7 cellular contexts compared by ENCODE assay signal in the genomic region with DNA sequence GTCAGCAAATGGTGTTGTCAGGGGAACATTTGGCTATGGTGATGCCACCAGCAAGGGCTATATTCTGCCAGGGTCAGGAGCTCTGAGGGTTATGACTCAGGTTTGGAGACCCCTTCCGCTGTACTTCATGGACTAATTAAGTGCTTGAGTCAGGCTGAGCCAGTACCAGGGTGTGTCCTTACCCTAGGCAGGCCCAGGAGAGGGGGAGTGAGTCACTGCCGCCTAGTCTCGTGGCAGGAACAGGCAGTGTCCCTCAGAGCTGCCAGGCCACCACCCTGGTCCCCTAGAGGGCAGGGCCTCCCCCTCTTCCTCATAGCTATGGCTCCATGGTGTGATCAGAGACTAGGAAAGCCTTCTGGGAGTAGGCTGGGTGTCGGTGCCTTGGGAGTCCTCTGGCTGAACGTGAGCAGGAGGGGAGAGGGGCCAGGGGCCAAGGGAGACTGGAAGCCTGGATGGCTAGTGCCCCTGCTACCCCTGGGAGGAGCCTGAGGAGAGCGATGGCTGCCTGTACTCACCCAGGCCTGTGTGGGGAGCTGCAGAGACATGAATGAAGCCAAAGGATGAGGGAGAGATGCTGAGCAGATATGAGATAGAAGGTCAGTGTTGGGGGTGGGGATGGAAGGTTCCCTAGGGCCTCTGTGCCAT. TPM values are rescaled to one million over a fixed set of nuclear protein-coding genes. Genes with fewer than 3 reads are reported as not detected.
A peak's percentile ranks its signal among the peaks of the same experiment; 100 is the strongest.
DNase-seq lines count a peak whose midpoint lies in the region; ATAC-seq and TF ChIP-seq lines count a peak whose summit lies in the region.
"Had no signal": no experiment of that assay in that cellular context is flagged by ENCODE, and none has a peak within 500 bp of the region (broad histone marks: within the 10 kb centered on the region; RNA-seq: fewer than 3 reads in every experiment).

No MANE protein-coding gene starts in this region.

- peak overlapping the region; percentile 62 for H3K27ac ChIP-seq in mammary epithelial cell (ENCODE audit: insufficient read depth, low read depth, low read length)
- no peak overlapping the region for H3K27ac ChIP-seq in parathyroid adenoma

- DNase-seq in AG20443 (ENCODE audit: low spot score) (peak; percentile 79), mammary epithelial cell (peak; percentile 91)

- H4K20me1 ChIP-seq in mammary epithelial cell (ENCODE audit: insufficient read depth, low read length): no peaks in the 10 kb centered on the region

- H3K36me3 ChIP-seq in mammary epithelial cell (ENCODE audit: insufficient read depth, low read length) (no peaks in the 10 kb centered on the region), parathyroid adenoma (ENCODE audit: control insufficient read depth, insufficient read depth, low read length) (no peaks in the 10 kb centered on the region)

- peak; percentile 23; the same call in 1 of the 2 replicates for TF ChIP-seq RAD21 in Ishikawa (IDR thresholded peaks at IDR 0.05; ENCODE audit: low read depth)

- peak; percentile 55 to 59 for TF ChIP-seq CTCF in mammary epithelial cell (conservative IDR thresholded peaks at IDR 0.05 in 1 of 2, IDR thresholded peaks at IDR 0.05 in 1 of 2; ENCODE audit: extremely low read depth in 1 of 2, insufficient read depth in 1 of 2, low read depth in 1 of 2, low read length in 2 of 2)
- TF ChIP-seq CTCF in parathyroid adenoma (IDR thresholded peaks at IDR 0.05): peak; percentile 20

- H3K9ac ChIP-seq in mammary epithelial cell (ENCODE audit: insufficient read depth, low read length): no peak overlapping the region
- H3K9ac ChIP-seq in parathyroid adenoma: no peak overlapping the region

- 16% methylated on average over 3 of the region's 6 CpGs for WGBS in mammary epithelial cell (ENCODE audit: low coverage, missing lambda C conversion rate)

- H2AFZ ChIP-seq in mammary epithelial cell (ENCODE audit: low read depth, low read length) (peak overlapping the region; percentile 60), parathyroid adenoma (no peak overlapping the region)

- H3K4me2 ChIP-seq in mammary epithelial cell (ENCODE audit: insufficient read depth, low read depth, low read length) (peak overlapping the region; percentile 70), parathyroid adenoma (ENCODE audit: low read length) (no peak overlapping the region)

- H3K9me3 ChIP-seq in mammary epithelial cell (replicated peaks; ENCODE audit: insufficient read depth, low read length) (no peaks in the 10 kb centered on the region), parathyroid adenoma (ENCODE audit: control insufficient read depth, low read length) (no peaks in the 10 kb centered on the region)

- no peaks in the 10 kb centered on the region for H3K27me3 ChIP-seq in mammary epithelial cell (ENCODE audit: insufficient read depth, low read length)
- no peaks in the 10 kb centered on the region for H3K27me3 ChIP-seq in parathyroid adenoma (ENCODE audit: control insufficient read depth, insufficient read depth, low read length)

- in situ Hi-C loops in mammary epithelial cell (cut with MboI; ENCODE audit: low sequenced_read_pairs in 2 of 2): no loop called here

- intact Hi-C loops in mammary epithelial cell (cut with micrococcal nuclease): loop anchor here (1.0 kb wide), 1 partner anchor 25 kb away; no protein-coding TSS in a partner anchor

- H3K4me3 ChIP-seq in mammary epithelial cell (replicated peaks in 1 of 3; ENCODE audit: insufficient read depth in 1 of 3, low read depth in 2 of 3, low read length in 3 of 3) (peak overlapping the region in 1 of 3 experiments; percentile 4), parathyroid adenoma (ENCODE audit: low read depth, low read length) (no peak overlapping the region)

- dilution Hi-C loops in mammary epithelial cell (cut with HindIII; ENCODE audit: low sequenced_read_pairs): no loop called here

- BruUV-seq in mammary epithelial cell (replicated peaks; lab: Mats Ljungman, UMichigan): no TSS peak

- H3K4me1 ChIP-seq in mammary epithelial cell (ENCODE audit: insufficient read depth, low read length) (peaks cover 100% of the 10 kb centered on the region), parathyroid adenoma (peaks cover 38% of the 10 kb centered on the region)

- TF ChIP-seq EP300 in Ishikawa (IDR thresholded peaks at IDR 0.05; ENCODE audit: borderline replicate concordance): no peak

- peaks cover 100% of the 10 kb centered on the region for H3K79me2 ChIP-seq in mammary epithelial cell (ENCODE audit: insufficient read depth, low read length)
- peaks cover 47% of the 10 kb centered on the region for H3K79me2 ChIP-seq in parathyroid adenoma

- CTCF ChIA-PET in mammary epithelial cell (lab: Charles Lee; ENCODE audit: low non-redundant PET): interaction anchor here (0.6 to 1.0 kb wide), 5 partner anchors 26 to 872 kb away, joined by 3 to 9 read pairs (median 3); a partner anchor contains a TSS

- no peak for ATAC-seq in GM21576 (IDR thresholded peaks at IDR 0.05; ENCODE audit: unreplicated experiment)
- ATAC-seq in GM18909 (IDR thresholded peaks at IDR 0.05; ENCODE audit: poor library complexity, unreplicated experiment): no peak

TF ChIP-seq in Ishikawa, 13 proteins besides CTCF, POLR2A, EP300 and RAD21:
- TF ChIP-seq ZBTB7A (IDR thresholded peaks at IDR 0.05; ENCODE audit: low read depth) (no peak), CEBPB (IDR thresholded peaks at IDR 0.05) (no peak), TCF12 (IDR thresholded peaks at IDR 0.05; ENCODE audit: low read depth) (no peak), YY1 (IDR thresholded peaks at IDR 0.05; ENCODE audit: low read depth) (no peak)
- TF ChIP-seq, protein P1, sequence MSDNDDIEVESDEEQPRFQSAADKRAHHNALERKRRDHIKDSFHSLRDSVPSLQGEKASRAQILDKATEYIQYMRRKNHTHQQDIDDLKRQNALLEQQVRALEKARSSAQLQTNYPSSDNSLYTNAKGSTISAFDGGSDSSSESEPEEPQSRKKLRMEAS (IDR thresholded peaks at IDR 0.05): no peak
- TF ChIP-seq, protein P2, sequence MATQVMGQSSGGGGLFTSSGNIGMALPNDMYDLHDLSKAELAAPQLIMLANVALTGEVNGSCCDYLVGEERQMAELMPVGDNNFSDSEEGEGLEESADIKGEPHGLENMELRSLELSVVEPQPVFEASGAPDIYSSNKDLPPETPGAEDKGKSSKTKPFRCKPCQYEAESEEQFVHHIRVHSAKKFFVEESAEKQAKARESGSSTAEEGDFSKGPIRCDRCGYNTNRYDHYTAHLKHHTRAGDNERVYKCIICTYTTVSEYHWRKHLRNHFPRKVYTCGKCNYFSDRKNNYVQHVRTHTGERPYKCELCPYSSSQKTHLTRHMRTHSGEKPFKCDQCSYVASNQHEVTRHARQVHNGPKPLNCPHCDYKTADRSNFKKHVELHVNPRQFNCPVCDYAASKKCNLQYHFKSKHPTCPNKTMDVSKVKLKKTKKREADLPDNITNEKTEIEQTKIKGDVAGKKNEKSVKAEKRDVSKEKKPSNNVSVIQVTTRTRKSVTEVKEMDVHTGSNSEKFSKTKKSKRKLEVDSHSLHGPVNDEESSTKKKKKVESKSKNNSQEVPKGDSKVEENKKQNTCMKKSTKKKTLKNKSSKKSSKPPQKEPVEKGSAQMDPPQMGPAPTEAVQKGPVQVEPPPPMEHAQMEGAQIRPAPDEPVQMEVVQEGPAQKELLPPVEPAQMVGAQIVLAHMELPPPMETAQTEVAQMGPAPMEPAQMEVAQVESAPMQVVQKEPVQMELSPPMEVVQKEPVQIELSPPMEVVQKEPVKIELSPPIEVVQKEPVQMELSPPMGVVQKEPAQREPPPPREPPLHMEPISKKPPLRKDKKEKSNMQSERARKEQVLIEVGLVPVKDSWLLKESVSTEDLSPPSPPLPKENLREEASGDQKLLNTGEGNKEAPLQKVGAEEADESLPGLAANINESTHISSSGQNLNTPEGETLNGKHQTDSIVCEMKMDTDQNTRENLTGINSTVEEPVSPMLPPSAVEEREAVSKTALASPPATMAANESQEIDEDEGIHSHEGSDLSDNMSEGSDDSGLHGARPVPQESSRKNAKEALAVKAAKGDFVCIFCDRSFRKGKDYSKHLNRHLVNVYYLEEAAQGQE (IDR thresholded peaks at IDR 0.05; ENCODE audit: low read depth): no peak
TF ChIP-seq in Ishikawa: peak in this region for 0.

RNA-seq across cellular contexts. Expression of a gene that starts 10.6 kb away (rescaled TPM):
- 100 to 1,000 TPM in 1 of 2 donors, 10 to 100 TPM in 1; 94.9 to 138 TPM for total RNA-seq in mammary epithelial cell
- 259 TPM for polyA plus RNA-seq in mammary epithelial cell
- 258 TPM for polyA minus RNA-seq in mammary epithelial cell

RNA-seq across cellular contexts. Expression of a gene that starts 16.0 kb away (rescaled TPM):
- 1 to 10 TPM; 1.8 to 2.8 TPM for total RNA-seq in mammary epithelial cell
- 3.6 TPM for polyA plus RNA-seq in mammary epithelial cell
- polyA minus RNA-seq in mammary epithelial cell: 8.8 TPM

RNA-seq across cellular contexts. Expression of a gene that starts 47.2 kb away (rescaled TPM):
- total RNA-seq in mammary epithelial cell: under 1 TPM; 0.17 to 0.38 TPM
- 0.08 TPM for polyA plus RNA-seq in mammary epithelial cell
- not detected for polyA minus RNA-seq in mammary epithelial cell
- polyA plus RNA-seq: IgD-negative memory B cell had no signal

RNA-seq across cellular contexts. Expression of a gene that starts 58.2 kb away (rescaled TPM):
- 10 to 100 TPM; 14.2 to 23.1 TPM for total RNA-seq in mammary epithelial cell
- 15.4 TPM for polyA plus RNA-seq in mammary epithelial cell
- 8.5 TPM for polyA minus RNA-seq in mammary epithelial cell

RNA-seq across cellular contexts. Expression of a gene that starts 60.0 kb away (rescaled TPM):
- total RNA-seq in mammary epithelial cell: 1 to 10 TPM in 1 of 2 donors, under 1 TPM in 1; 0.80 to 6.5 TPM
- 2.1 TPM for polyA plus RNA-seq in mammary epithelial cell
- polyA minus RNA-seq in mammary epithelial cell: not detected
